Comparison of ENCODE assay signal across 10 cellular contexts in genomic region chr10:25059990-25060389, GRCh38. TPM values are rescaled to one million over a fixed set of nuclear protein-coding genes. Genes with fewer than 3 reads are reported as not detected.
DNase-seq lines count a peak whose midpoint lies in the region; ATAC-seq, FAIRE-seq and TF ChIP-seq lines count a peak whose summit lies in the region.
"Had no signal": no experiment of that assay in that cellular context is flagged by ENCODE, and none has a peak within 500 bp of the region (broad histone marks: within the 10 kb centered on the region; RNA-seq: fewer than 3 reads in every experiment).

No MANE protein-coding gene starts in this region.

- no peak overlapping the region for H3K4me3 Mint-ChIP-seq in activated CD8-positive, alpha-beta T cell treated with anti-CD3 and anti-CD28 coated beads for 36 hours
- H3K4me3 Mint-ChIP-seq: dendritic cell treated with granulocyte-macrophage colony-stimulating factor and Interleukin-4, amounts not matched to agents 40 ng/mL and 50 ng/mL, for 4 days had no signal

- WGBS in small intestine, 3 donors, result 19 to 49% (median 29%) methylated on average over 7 of the region's 7 CpGs

- DNase-seq in HCEC 1CT (peak; percentile 74), T1000 (lab: John Stamatoyannopoulos, UW) (peak; percentile 40), hepatic stellate cell (ENCODE audit: low spot score) (peak; percentile 43), small intestine (peak; percentile 97), cerebellar cortex (ENCODE audit: low spot score) (no peak), SHP77 treated with DMSO at 0.1 percent for 48 hours (lab: John Stamatoyannopoulos, UW) (no peak), T-helper 9 cell (no peak)
- no peak for DNase-seq in activated CD8-positive, alpha-beta T cell treated with anti-CD3 and anti-CD28 coated beads for 36 hours

- POLR2A ChIA-PET in activated CD8-positive, alpha-beta T cell treated with anti-CD3 and anti-CD28 coated beads for 36 hours (lab: Charles Lee), result no interaction called here

- no peak for TF ChIP-seq CTCF in activated CD8-positive, alpha-beta T cell treated with anti-CD3 and anti-CD28 coated beads for 36 hours (IDR thresholded peaks at IDR 0.05)

- H3K27ac ChIP-seq in small intestine (ENCODE audit: low read depth in 1 of 2, low read length in 1 of 2), result peak overlapping the region; percentile 61 to 93
- H3K27ac ChIP-seq: VCaP had no signal

- no peak overlapping the region for H3K27ac Mint-ChIP-seq in activated CD8-positive, alpha-beta T cell treated with anti-CD3 and anti-CD28 coated beads for 36 hours
- H3K27ac Mint-ChIP-seq: dendritic cell treated with granulocyte-macrophage colony-stimulating factor and Interleukin-4, amounts not matched to agents 40 ng/mL and 50 ng/mL, for 4 days had no signal

- H3K4me3 ChIP-seq in small intestine (ENCODE audit: low read depth in 1 of 2, low read length in 2 of 2), result no peak overlapping the region

- H3K36me3 ChIP-seq in small intestine (ENCODE audit: control insufficient read depth in 2 of 2, insufficient read depth in 2 of 2, low read length in 2 of 2), result no peaks in the 10 kb centered on the region

- peaks cover 2% of the 10 kb centered on the region for H3K9me3 Mint-ChIP-seq in activated CD8-positive, alpha-beta T cell treated with anti-CD3 and anti-CD28 coated beads for 36 hours
- H3K9me3 Mint-ChIP-seq: dendritic cell treated with granulocyte-macrophage colony-stimulating factor and Interleukin-4, amounts not matched to agents 40 ng/mL and 50 ng/mL, for 4 days had no signal

- H3K27me3 Mint-ChIP-seq in activated CD8-positive, alpha-beta T cell treated with anti-CD3 and anti-CD28 coated beads for 36 hours, result no peaks in the 10 kb centered on the region
- H3K27me3 Mint-ChIP-seq: dendritic cell treated with granulocyte-macrophage colony-stimulating factor and Interleukin-4, amounts not matched to agents 40 ng/mL and 50 ng/mL, for 4 days had no signal

- CTCF ChIA-PET in activated CD8-positive, alpha-beta T cell treated with anti-CD3 and anti-CD28 coated beads for 36 hours (lab: Charles Lee), result interaction anchor here (1.5 kb wide), 1 partner anchor 21 kb away, joined by 3 read pairs; no protein-coding TSS in a partner anchor

- no peaks in the 10 kb centered on the region for H3K36me3 Mint-ChIP-seq in activated CD8-positive, alpha-beta T cell treated with anti-CD3 and anti-CD28 coated beads for 36 hours (ENCODE audit: low read depth)

- no peaks in the 10 kb centered on the region for H3K27me3 ChIP-seq in small intestine (ENCODE audit: control insufficient read depth in 2 of 2, insufficient read depth in 2 of 2, low read length in 2 of 2)

- H3K4me1 ChIP-seq in small intestine (ENCODE audit: control insufficient read depth in 2 of 2, insufficient read depth in 1 of 2, low read depth in 1 of 2, low read length in 1 of 2), result peaks cover 0 to 4% of the 10 kb centered on the region in 2 donors

- peaks cover 18% of the 10 kb centered on the region for H3K4me1 Mint-ChIP-seq in activated CD8-positive, alpha-beta T cell treated with anti-CD3 and anti-CD28 coated beads for 36 hours (ENCODE audit: low read depth)

- ATAC-seq in activated CD8-positive, alpha-beta T cell treated with anti-CD3 and anti-CD28 coated beads for 36 hours, result no peak

- intact Hi-C loops in activated CD8-positive, alpha-beta T cell treated with anti-CD3 and anti-CD28 coated beads for 36 hours (cut with micrococcal nuclease), result no loop called here

- FAIRE-seq in small intestine (lab: Jason Lieb, UNC), result no peak

- no peaks in the 10 kb centered on the region for H3K9me3 ChIP-seq in small intestine (ENCODE audit: control insufficient read depth, low read depth)

RNA-seq across cellular contexts. Expression of gene THNSL1, which starts 43.6 kb away (rescaled TPM):
- polyA plus RNA-seq in small intestine, result 1 to 10 TPM; 1.4 to 3.5 (median 2.0) TPM
- 10 to 100 TPM in 1 of 2 experiments, 1 to 10 TPM in 1; 9.9 to 10.0 TPM for total RNA-seq in activated CD8-positive, alpha-beta T cell treated with anti-CD3 and anti-CD28 coated beads for 36 hours

RNA-seq across cellular contexts. Expression of gene ENKUR, which starts 44.0 kb away (rescaled TPM):
- 1 to 10 TPM in 2 of 3 donors, under 1 TPM in 1; 0.10 to 1.9 (median 1.1) TPM for polyA plus RNA-seq in small intestine
- not detected for total RNA-seq in activated CD8-positive, alpha-beta T cell treated with anti-CD3 and anti-CD28 coated beads for 36 hours

Comparison
In these comparisons a context has a peak if more than half of its experiments do, and no peak if none do; other contexts are left out.
1. DNase-seq: peak in HCEC 1CT (single experiment), T1000 (single experiment), hepatic stellate cell (single experiment) and small intestine (single experiment); none in cerebellar cortex (single experiment), activated CD8-positive, alpha-beta T cell treated with anti-CD3 and anti-CD28 coated beads for 36 hours (single experiment), SHP77 treated with DMSO at 0.1 percent for 48 hours (single experiment) and T-helper 9 cell (single experiment).